29 cellular contexts compared by ENCODE assay signal in the genomic region with DNA sequence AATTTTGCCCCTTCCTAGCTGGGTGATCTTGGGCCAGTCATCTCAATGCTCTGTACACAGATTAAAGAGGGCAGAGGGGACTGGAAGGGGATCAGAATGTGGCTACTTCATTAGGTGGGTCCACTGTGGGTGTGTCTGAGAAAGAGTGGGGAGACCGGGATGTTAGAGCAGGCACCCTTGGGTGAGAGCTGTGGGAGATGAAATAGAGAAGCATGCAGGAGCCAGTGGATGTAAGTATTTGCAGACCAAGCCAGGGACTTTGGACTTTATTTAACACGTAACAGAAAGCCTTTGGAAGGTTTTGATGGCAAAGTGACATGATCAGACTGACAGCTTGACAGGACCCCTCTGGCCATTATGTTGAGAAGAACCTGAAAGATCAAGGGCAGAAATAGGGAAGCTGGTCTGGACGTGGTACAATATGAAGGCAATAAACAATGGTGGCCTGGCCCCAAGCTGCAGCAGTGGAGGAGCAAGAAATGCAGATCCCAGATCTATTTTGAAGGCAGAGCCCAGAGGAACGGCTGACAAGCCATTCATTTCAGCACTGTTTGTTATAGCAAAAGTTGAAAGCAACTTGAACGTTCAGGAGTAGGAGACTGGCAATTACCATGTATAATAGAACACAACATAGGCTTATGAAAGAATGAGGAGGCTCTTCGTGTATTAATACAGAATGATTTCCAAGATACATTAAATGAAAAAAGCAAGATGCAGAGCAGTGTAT.
"Had no signal": no experiment of that assay in that cellular context is flagged by ENCODE, and none has a peak within 500 bp of the region (broad histone marks: within the 10 kb centered on the region; RNA-seq: fewer than 3 reads in every experiment).

No MANE protein-coding gene starts in this region.

- H3K9ac ChIP-seq: KMS-11 had no signal

- H3K36me3 ChIP-seq: cardiac muscle cell, WERI-Rb-1 had no signal

- H3K9me3 Mint-ChIP-seq: activated CD4-positive, alpha-beta memory T cell treated with anti-CD3 and anti-CD28 coated beads, Interleukin-2, amount 10 ng/mL, durations not matched to agents 7 days and 5 days; activated naive CD8-positive, alpha-beta T cell treated with anti-CD3 and anti-CD28 coated beads for 36 hours; activated T-cell treated with anti-CD3 and anti-CD28 coated beads, Interleukin-2, amount 50 U/mL, for 72 hours; activated T-helper 17 cell treated with anti-CD3 and anti-CD28 coated beads, Interleukin-2, amount 50 U/mL, for 72 hours had no signal

- H3K27ac Mint-ChIP-seq: activated CD4-positive, alpha-beta memory T cell treated with anti-CD3 and anti-CD28 coated beads, Interleukin-2, amount 10 ng/mL, durations not matched to agents 7 days and 5 days; activated CD8-positive, alpha-beta memory T cell treated with anti-CD3 and anti-CD28 coated beads, Interleukin-2, amount 10 ng/mL, durations not matched to agents 7 days and 5 days; activated naive CD8-positive, alpha-beta T cell treated with anti-CD3 and anti-CD28 coated beads for 36 hours; activated T-cell treated with anti-CD3 and anti-CD28 coated beads, Interleukin-2, amount 50 U/mL, for 72 hours; activated T-helper 17 cell treated with anti-CD3 and anti-CD28 coated beads, Interleukin-2, amount 50 U/mL, for 72 hours had no signal

- DNase-seq: activated CD4-positive, alpha-beta memory T cell treated with anti-CD3 and anti-CD28 coated beads, Interleukin-2, amount 10 ng/mL, durations not matched to agents 7 days and 5 days; activated CD4-positive, alpha-beta T cell treated with anti-CD3 and anti-CD28 coated beads for 1 hour; activated CD4-positive, alpha-beta T cell treated with anti-CD3 and anti-CD28 coated beads for 48 hours; activated CD4-positive, CD25-positive, alpha-beta regulatory T cell; activated CD8-positive, alpha-beta memory T cell treated with anti-CD3 and anti-CD28 coated beads for 24 hours; activated CD8-positive, alpha-beta memory T cell treated with anti-CD3 and anti-CD28 coated beads, Interleukin-2, amount 10 ng/mL, durations not matched to agents 7 days and 5 days; activated CD8-positive, alpha-beta memory T cell treated with anti-CD3 and anti-CD28 coated beads, Interleukin-2, amount 50 U/mL, for 48 hours; activated effector memory CD4-positive, alpha-beta T cell treated with anti-CD3 and anti-CD28 coated beads, Interleukin-2, amount 50 U/mL, for 16 hours; activated naive CD4-positive, alpha-beta T cell; activated naive CD4-positive, alpha-beta T cell treated with anti-CD3 and anti-CD28 coated beads, Interleukin-2, amount 50 U/mL, for 16 hours; activated naive CD8-positive, alpha-beta T cell treated with anti-CD3 and anti-CD28 coated beads for 36 hours; activated T-cell treated with anti-CD3 and anti-CD28 coated beads, Interleukin-2, amount 50 U/mL, for 72 hours; amniotic stem cell; aorta; NCI-H1092 treated with DMSO at 0.1 percent for 48 hours; NCI-H1417 treated with DMSO at 0.1 percent for 48 hours; NCI-H187 treated with DMSO at 0.1 percent for 48 hours; NCI-H2081; NCI-H510A; NCI-H526; NCI-H748 treated with DMSO at 0.1 percent for 48 hours; NK-92 treated with Interleukin-12 subunit alpha and Interleukin-12 subunit beta, amount 100 ng/mL, for 24 hours; PC-3; Right ventricle myocardium superior; T1000; WERI-Rb-1 had no signal

- ATAC-seq: activated CD8-positive, alpha-beta memory T cell treated with anti-CD3 and anti-CD28 coated beads, Interleukin-2, amount 10 ng/mL, durations not matched to agents 7 days and 5 days; activated T-cell treated with anti-CD3 and anti-CD28 coated beads, Interleukin-2, amount 50 U/mL, for 72 hours; activated T-helper 17 cell treated with anti-CD3 and anti-CD28 coated beads, Interleukin-2, amount 50 U/mL, for 72 hours; PC-3 had no signal

- H3K27ac ChIP-seq: cardiac muscle cell, KMS-11, WERI-Rb-1 had no signal

- H3K4me3 ChIP-seq: cardiac muscle cell had no signal

- H3K4me1 Mint-ChIP-seq: activated CD4-positive, alpha-beta memory T cell treated with anti-CD3 and anti-CD28 coated beads, Interleukin-2, amount 10 ng/mL, durations not matched to agents 7 days and 5 days; activated CD8-positive, alpha-beta memory T cell treated with anti-CD3 and anti-CD28 coated beads, Interleukin-2, amount 10 ng/mL, durations not matched to agents 7 days and 5 days; activated naive CD8-positive, alpha-beta T cell treated with anti-CD3 and anti-CD28 coated beads for 36 hours; activated T-helper 17 cell treated with anti-CD3 and anti-CD28 coated beads, Interleukin-2, amount 50 U/mL, for 72 hours had no signal

- H3K4me3 Mint-ChIP-seq: activated CD4-positive, alpha-beta memory T cell treated with anti-CD3 and anti-CD28 coated beads, Interleukin-2, amount 10 ng/mL, durations not matched to agents 7 days and 5 days; activated CD8-positive, alpha-beta memory T cell treated with anti-CD3 and anti-CD28 coated beads, Interleukin-2, amount 10 ng/mL, durations not matched to agents 7 days and 5 days; activated naive CD8-positive, alpha-beta T cell treated with anti-CD3 and anti-CD28 coated beads for 36 hours; activated T-cell treated with anti-CD3 and anti-CD28 coated beads, Interleukin-2, amount 50 U/mL, for 72 hours; activated T-helper 17 cell treated with anti-CD3 and anti-CD28 coated beads, Interleukin-2, amount 50 U/mL, for 72 hours had no signal

- H3K36me3 Mint-ChIP-seq: activated CD8-positive, alpha-beta memory T cell treated with anti-CD3 and anti-CD28 coated beads, Interleukin-2, amount 10 ng/mL, durations not matched to agents 7 days and 5 days; activated naive CD8-positive, alpha-beta T cell treated with anti-CD3 and anti-CD28 coated beads for 36 hours had no signal

- H3K27me3 ChIP-seq: cardiac muscle cell had no signal
